In genomic region chr7:100891555-100891954, GRCh38 we compare ENCODE assay signal across 12 cellular contexts. TPM values are rescaled to one million over a fixed set of nuclear protein-coding genes. Genes with fewer than 3 reads are reported as not detected.
DNase-seq lines count a peak whose midpoint lies in the region; ATAC-seq, FAIRE-seq and TF ChIP-seq lines count a peak whose summit lies in the region.
"Had no signal": no experiment of that assay in that cellular context is flagged by ENCODE, and none has a peak within 500 bp of the region (broad histone marks: within the 10 kb centered on the region; RNA-seq: fewer than 3 reads in every experiment).

No MANE protein-coding gene starts in this region.

- H3K4me3 ChIP-seq in ACC112 (ENCODE audit: low read depth, low read length) (peak overlapping the region; percentile 84), H7 (ENCODE audit: insufficient read depth, low read depth, low read length) (peak overlapping the region; percentile 68; the same call in 1 of the 2 replicates), astrocyte (ENCODE audit: insufficient read depth, low read depth, low read length) (no peak overlapping the region)
- H3K4me3 ChIP-seq: MG63 had no signal

- peaks cover 15% of the 10 kb centered on the region for H3K79me2 ChIP-seq in ACC112 (ENCODE audit: control insufficient read depth, insufficient read depth, low read length, unreplicated experiment)
- peaks cover 30% of the 10 kb centered on the region for H3K79me2 ChIP-seq in astrocyte (ENCODE audit: insufficient read depth, low read length)

- DNase-seq in H7: no peak
- peak; percentile 27 for DNase-seq in astrocyte (ENCODE audit: low read depth)
- peak; percentile 11 for DNase-seq in kidney glomerular epithelial cell (lab: John Stamatoyannopoulos, UW)
- no peak for DNase-seq in GM19240 (ENCODE audit: insufficient read length, low spot score)
- DNase-seq in cortex of kidney (lab: John Stamatoyannopoulos, UW): no peak
- DNase-seq in amniotic stem cell (lab: John Stamatoyannopoulos, UW): no peak
- DNase-seq: MG63; NK-92 treated with Interleukin-12 subunit alpha and Interleukin-12 subunit beta, amount 100 ng/mL, for 24 hours had no signal

- H3K4me1 ChIP-seq in ACC112 (ENCODE audit: control insufficient read depth, insufficient read depth, low read length, unreplicated experiment) (peaks cover 26% of the 10 kb centered on the region), astrocyte (ENCODE audit: insufficient read depth, low read length) (peaks cover 40% of the 10 kb centered on the region)

- no peak for FAIRE-seq in astrocyte (lab: Jason Lieb, UNC)

- peak overlapping the region; percentile 96 for H3K4me2 ChIP-seq in astrocyte (ENCODE audit: low read length)

- ATAC-seq in HG02840 (IDR thresholded peaks at IDR 0.05; ENCODE audit: low FRiP score, unreplicated experiment): no peak

- H3K4me3 Mint-ChIP-seq in astrocyte (ENCODE audit: unreplicated experiment): peak overlapping the region; percentile 84

- peaks cover 8% of the 10 kb centered on the region for H3K27me3 Mint-ChIP-seq in astrocyte (ENCODE audit: low read depth, unreplicated experiment)

- H3K36me3 Mint-ChIP-seq in astrocyte (ENCODE audit: low read depth, unreplicated experiment): peaks cover 11% of the 10 kb centered on the region

- H3K27me3 ChIP-seq in ACC112 (ENCODE audit: insufficient read depth, low read length) (peaks cover 15% of the 10 kb centered on the region), H7 (ENCODE audit: control insufficient read depth, insufficient read depth, low read length) (peaks cover 9% of the 10 kb centered on the region), astrocyte (ENCODE audit: insufficient read depth, low read length) (peaks cover 7% of the 10 kb centered on the region)

- no peak overlapping the region for H3K9ac ChIP-seq in astrocyte (ENCODE audit: low read length)

- TF ChIP-seq CTCF in astrocyte (IDR thresholded peaks at IDR 0.05; ENCODE audit: insufficient read depth, low read depth, low read length): no peak

- H2AFZ ChIP-seq in ACC112 (ENCODE audit: low read length, unreplicated experiment) (no peak overlapping the region), astrocyte (ENCODE audit: low read depth, low read length) (peak overlapping the region; percentile 49)

- H3K4me1 Mint-ChIP-seq in astrocyte (ENCODE audit: low read depth, unreplicated experiment): peaks cover 25% of the 10 kb centered on the region

- H3K9me3 ChIP-seq in astrocyte (ENCODE audit: insufficient read depth, low read depth, low read length): no peaks in the 10 kb centered on the region
- H3K9me3 ChIP-seq: MG63, suprapubic skin had no signal

- no peaks in the 10 kb centered on the region for H3K9me3 Mint-ChIP-seq in astrocyte (ENCODE audit: unreplicated experiment)
- H3K9me3 Mint-ChIP-seq: dendritic cell treated with granulocyte-macrophage colony-stimulating factor and Interleukin-4, amounts not matched to agents 40 ng/mL and 50 ng/mL, for 4 days had no signal

- peaks cover 22% of the 10 kb centered on the region for H4K20me1 ChIP-seq in astrocyte (ENCODE audit: insufficient read depth, low read length)

- H3K27ac Mint-ChIP-seq in astrocyte (ENCODE audit: unreplicated experiment): peak overlapping the region; percentile 91

- H3K27ac ChIP-seq in ACC112 (ENCODE audit: low read depth, low read length) (no peak overlapping the region), astrocyte (ENCODE audit: low read depth, low read length) (no peak overlapping the region)

- peaks cover 8% of the 10 kb centered on the region; the same call in 1 of the 2 replicates for H3K36me3 ChIP-seq in ACC112 (ENCODE audit: insufficient read depth, low read length)
- peaks cover 13% of the 10 kb centered on the region for H3K36me3 ChIP-seq in H7 (replicated peaks; ENCODE audit: control insufficient read depth, insufficient read depth, low read length)
- H3K36me3 ChIP-seq in astrocyte (ENCODE audit: insufficient read depth, low read length): peaks cover 14% of the 10 kb centered on the region

RNA-seq across cellular contexts. Expression of gene UFSP1, which starts 2.0 kb away (rescaled TPM):
- total RNA-seq in H7 (2014; rRNA removed; shearing (Covaris generic)): 7.7 and 12.2 TPM in 2 replicates
- 2.7 and 3.3 TPM in 2 replicates for total RNA-seq in astrocyte

RNA-seq across cellular contexts. Expression of gene ACHE, which starts 4.1 kb away (rescaled TPM):
- total RNA-seq in H7 (2014; rRNA removed; shearing (Covaris generic)): 17.3 and 19.2 TPM in 2 replicates
- 12.1 and 18.9 TPM in 2 replicates for total RNA-seq in astrocyte

RNA-seq across cellular contexts. Expression of gene SRRT, which starts 16.7 kb away (rescaled TPM):
- 82.8 and 101 TPM in 2 replicates for total RNA-seq in H7 (2014; rRNA removed; shearing (Covaris generic))
- total RNA-seq in astrocyte: 112 and 118 TPM in 2 replicates

RNA-seq across cellular contexts. Expression of gene TRIP6, which starts 24.4 kb away (rescaled TPM):
- 95.7 and 118 TPM in 2 replicates for total RNA-seq in H7 (2014; rRNA removed; shearing (Covaris generic))
- 86.9 and 99.9 TPM in 2 replicates for total RNA-seq in astrocyte

RNA-seq across cellular contexts. Expression of gene SLC12A9, which starts 39.0 kb away (rescaled TPM):
- 21.9 and 27.9 TPM in 2 replicates for total RNA-seq in H7 (2014; rRNA removed; shearing (Covaris generic))
- total RNA-seq in astrocyte: 26.7 and 30.5 TPM in 2 replicates

Comparison
In these comparisons a context has a peak if more than half of its experiments do, and no peak if none do; other contexts are left out.
1. DNase-seq: peak in astrocyte (single experiment) and kidney glomerular epithelial cell (single experiment); none in H7 (single experiment), GM19240 (single experiment), cortex of kidney (single experiment) and amniotic stem cell (single experiment).